19 cellular contexts compared by ENCODE assay signal in genomic region chr3:11575964-11576363, GRCh38.
"Had no signal": no experiment of that assay in that cellular context is flagged by ENCODE, and none has a peak within 500 bp of the region (broad histone marks: within the 10 kb centered on the region; RNA-seq: fewer than 3 reads in every experiment).

No MANE protein-coding gene starts in this region.

- DNase-seq: activated CD4-positive, alpha-beta memory T cell treated with anti-CD3 and anti-CD28 coated beads for 36 hours; activated effector memory CD4-positive, alpha-beta T cell treated with anti-CD3 and anti-CD28 coated beads, Interleukin-2, amount 50 U/mL, for 16 hours; activated T-cell treated with anti-CD3 and anti-CD28 coated beads, Interleukin-2, amount 50 U/mL, for 4 hours; central memory CD4-positive, alpha-beta T cell; effector CD4-positive, alpha-beta T cell; foreskin keratinocyte; glutamatergic neuron; hypothalamus; kidney; retina; stimulated activated CD4-positive, alpha-beta T cell treated with anti-CD3 and anti-CD28 coated beads, Interleukin-15, amount 100 ng/mL, for 24 hours; stimulated activated CD4-positive, alpha-beta T cell treated with anti-CD3 and anti-CD28 coated beads, Interleukin-4, amount 100 ng/mL, for 1 hour; stimulated activated naive CD4-positive, alpha-beta T cell; substantia nigra; T-helper 9 cell; trophoblast cell had no signal

- H3K27ac Mint-ChIP-seq: activated CD4-positive, alpha-beta memory T cell treated with anti-CD3 and anti-CD28 coated beads for 36 hours had no signal

- H3K27me3 ChIP-seq: foreskin keratinocyte had no signal

- H3K4me1 ChIP-seq: foreskin keratinocyte, parathyroid adenoma had no signal

- H3K27ac ChIP-seq: foreskin keratinocyte, parathyroid adenoma had no signal

- H2AFZ ChIP-seq: parathyroid adenoma had no signal

- H3K4me3 Mint-ChIP-seq: activated CD4-positive, alpha-beta memory T cell treated with anti-CD3 and anti-CD28 coated beads for 36 hours; activated T-cell treated with anti-CD3 and anti-CD28 coated beads, Interleukin-2, amount 50 U/mL, for 4 hours had no signal

- ATAC-seq: activated naive CD4-positive, alpha-beta T cell treated with anti-CD3 and anti-CD28 coated beads, Interleukin-2, amount 50 U/mL, for 72 hours; activated T-cell treated with anti-CD3 and anti-CD28 coated beads, Interleukin-2, amount 50 U/mL, for 4 hours; foreskin keratinocyte had no signal

- H3K27me3 Mint-ChIP-seq: activated CD4-positive, alpha-beta memory T cell treated with anti-CD3 and anti-CD28 coated beads for 36 hours had no signal

- H3K36me3 Mint-ChIP-seq: activated CD4-positive, alpha-beta memory T cell treated with anti-CD3 and anti-CD28 coated beads for 36 hours; activated naive CD4-positive, alpha-beta T cell treated with anti-CD3 and anti-CD28 coated beads, Interleukin-2, amount 50 U/mL, for 72 hours had no signal

- H3K9me3 Mint-ChIP-seq: activated CD4-positive, alpha-beta memory T cell treated with anti-CD3 and anti-CD28 coated beads for 36 hours; activated naive CD4-positive, alpha-beta T cell treated with anti-CD3 and anti-CD28 coated beads, Interleukin-2, amount 50 U/mL, for 72 hours; activated T-cell treated with anti-CD3 and anti-CD28 coated beads, Interleukin-2, amount 50 U/mL, for 4 hours had no signal

- H3K4me3 ChIP-seq: coronary artery had no signal

- H3K9ac ChIP-seq: parathyroid adenoma had no signal
